In the genomic region with DNA sequence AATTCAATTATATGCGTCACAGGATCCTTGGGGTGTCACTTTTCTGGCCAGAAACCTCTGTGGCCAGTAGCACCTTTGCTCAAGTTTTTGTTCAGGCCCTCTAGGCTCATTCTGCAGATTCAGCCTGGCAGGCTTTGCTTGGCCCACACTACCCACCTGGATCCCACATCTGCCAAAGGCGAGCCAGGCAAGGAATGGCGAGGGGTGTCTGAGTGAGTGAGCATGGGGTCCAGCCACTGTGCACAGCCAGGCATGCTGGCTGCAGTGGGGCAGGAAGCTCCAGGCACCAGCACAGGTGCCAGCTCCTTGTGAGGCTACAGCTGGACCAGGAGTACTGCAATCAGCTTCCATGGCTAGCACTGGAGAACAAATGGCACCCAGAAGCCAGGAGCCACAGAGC, we compare ENCODE assay signal across 24 cellular contexts.
"Had no signal": no experiment of that assay in that cellular context is flagged by ENCODE, and none has a peak within 500 bp of the region (broad histone marks: within the 10 kb centered on the region; RNA-seq: fewer than 3 reads in every experiment).

No MANE protein-coding gene starts in this region.

- DNase-seq: colonic mucosa; cortex of kidney; effector CD8-positive, alpha-beta T cell; effector memory CD8-positive, alpha-beta T cell; endodermal cell; erythroblast; esophagus squamous epithelium; foreskin fibroblast; foreskin melanocyte; gastrocnemius medialis; glutamatergic neuron; head of caudate nucleus; heart right ventricle; hippocampal formation; left cardiac atrium; left lung; lower lobe of right lung; mesenchymal stem cell; mucosa of descending colon; naive B cell had no signal

- H3K4me1 ChIP-seq: colonic mucosa, esophagus squamous epithelium, gastrocnemius medialis, heart right ventricle, left lung, lower lobe of right lung had no signal

- H3K27me3 ChIP-seq: colonic mucosa, esophagus squamous epithelium, gastrocnemius medialis, heart right ventricle, left lung had no signal

- H3K4me3 ChIP-seq: colonic mucosa, esophagus squamous epithelium, gastrocnemius medialis, heart right ventricle, left lung, lower lobe of right lung, mucosa of descending colon had no signal

- H3K36me3 ChIP-seq: colonic mucosa, esophagus squamous epithelium, gastrocnemius medialis, heart right ventricle, left lung, lower lobe of right lung had no signal

- H3K9me3 ChIP-seq: colonic mucosa, gastrocnemius medialis, lower lobe of right lung had no signal

- H3K27ac Mint-ChIP-seq: dendritic cell treated with granulocyte-macrophage colony-stimulating factor and Interleukin-4, amounts not matched to agents 40 ng/mL and 50 ng/mL, for 4 days; effector memory CD8-positive, alpha-beta T cell; endodermal cell; mesothelial cell of epicardium; naive B cell had no signal

- H3K4me1 Mint-ChIP-seq: endodermal cell, naive B cell had no signal

- H3K27me3 Mint-ChIP-seq: dendritic cell treated with granulocyte-macrophage colony-stimulating factor and Interleukin-4, amounts not matched to agents 40 ng/mL and 50 ng/mL, for 4 days; effector memory CD8-positive, alpha-beta T cell; naive B cell had no signal

- H3K36me3 Mint-ChIP-seq: naive B cell had no signal

- ATAC-seq: effector memory CD8-positive, alpha-beta T cell; esophagus mucosa; gastrocnemius medialis; heart right ventricle; left cardiac atrium; left lung; mucosa of descending colon had no signal

- H3K27ac ChIP-seq: colonic mucosa, epithelial cell of prostate, esophagus squamous epithelium, gastrocnemius medialis, heart right ventricle, left lung, lower lobe of right lung had no signal

- H3K4me3 Mint-ChIP-seq: dendritic cell treated with granulocyte-macrophage colony-stimulating factor and Interleukin-4, amounts not matched to agents 40 ng/mL and 50 ng/mL, for 4 days; effector memory CD8-positive, alpha-beta T cell; endodermal cell; mesothelial cell of epicardium; naive B cell had no signal
